In genomic region chr9:91898451-91899433, GRCh38 we compare ENCODE assay signal across 8 cellular contexts. TPM values are rescaled to one million over a fixed set of nuclear protein-coding genes. Genes with fewer than 3 reads are reported as not detected.
A peak's percentile ranks its signal among the peaks of the same experiment; 100 is the strongest.
DNase-seq lines count a peak whose midpoint lies in the region; ATAC-seq, FAIRE-seq and TF ChIP-seq lines count a peak whose summit lies in the region.

No MANE protein-coding gene starts in this region.

- no peak for TF ChIP-seq POLR2A in NB4 (IDR thresholded peaks at IDR 0.05; ENCODE audit: extremely low read depth, insufficient read length)

- H3K23ac ChIP-seq in mesendoderm (ENCODE audit: low read length), result no peak overlapping the region

- ATAC-seq in stimulated activated naive CD8-positive, alpha-beta T cell treated with anti-CD3 and anti-CD28 coated beads, Interleukin-15, Interleukin-2, amounts not matched to agents 100 U/mL and 50 U/mL, for 24 hours, result no peak
- ATAC-seq in HG02870 (IDR thresholded peaks at IDR 0.05; ENCODE audit: unreplicated experiment), result no peak

- no peaks in the 10 kb centered on the region for H3K9me3 Mint-ChIP-seq in astrocyte (ENCODE audit: unreplicated experiment)

- H4K8ac ChIP-seq in mesendoderm (ENCODE audit: low read depth, low read length), result no peak overlapping the region

- peaks cover 65% of the 10 kb centered on the region for H3K4me1 ChIP-seq in BE2C
- peaks cover 16% of the 10 kb centered on the region for H3K4me1 ChIP-seq in astrocyte (ENCODE audit: insufficient read depth, low read length)
- peaks cover 39% of the 10 kb centered on the region for H3K4me1 ChIP-seq in mesendoderm (ENCODE audit: control insufficient read depth, low read depth, low read length)
- H3K4me1 ChIP-seq in effector memory CD4-positive, alpha-beta T cell (ENCODE audit: control insufficient read depth, insufficient read depth, low read length, poor library complexity, severe bottlenecking), result no peaks in the 10 kb centered on the region

- H3K4me2 ChIP-seq in astrocyte (ENCODE audit: low read length) (no peak overlapping the region), mesendoderm (ENCODE audit: low read length) (no peak overlapping the region)

- H3K56ac ChIP-seq in mesendoderm (ENCODE audit: low read length), result peak overlapping the region; percentile 85

- H3K4me1 Mint-ChIP-seq in astrocyte (ENCODE audit: low read depth, unreplicated experiment), result peaks cover 12% of the 10 kb centered on the region

- H3K9me3 ChIP-seq in BE2C, result no peaks in the 10 kb centered on the region
- no peaks in the 10 kb centered on the region for H3K9me3 ChIP-seq in astrocyte (ENCODE audit: insufficient read depth, low read depth, low read length)
- no peaks in the 10 kb centered on the region for H3K9me3 ChIP-seq in effector memory CD4-positive, alpha-beta T cell (ENCODE audit: control insufficient read depth, low read length)

- peak overlapping the region; percentile 96 for H2BK5ac ChIP-seq in mesendoderm (ENCODE audit: low read length)

- DNase-seq in BE2C (peak; percentile 68), NB4 (ENCODE audit: low read depth) (peak; percentile 98), astrocyte (ENCODE audit: low read depth) (peak; percentile 8), mesendoderm (peak; percentile 90), NCI-H1048 (lab: John Stamatoyannopoulos, UW) (no peak)
- DNase-seq in stimulated activated naive CD8-positive, alpha-beta T cell treated with anti-CD3 and anti-CD28 coated beads, Interleukin-15, Interleukin-2, amounts not matched to agents 100 U/mL and 50 U/mL, for 24 hours, result no peak
- no peak for DNase-seq in effector memory CD4-positive, alpha-beta T cell

- peak overlapping the region; percentile 53 for H4K5ac ChIP-seq in mesendoderm (ENCODE audit: low read length)

- H3K27me3 ChIP-seq in BE2C, result no peaks in the 10 kb centered on the region
- peaks cover 6% of the 10 kb centered on the region for H3K27me3 ChIP-seq in astrocyte (ENCODE audit: insufficient read depth, low read length)
- H3K27me3 ChIP-seq in mesendoderm (ENCODE audit: insufficient read depth, low read length, poor library complexity), result no peaks in the 10 kb centered on the region
- no peaks in the 10 kb centered on the region for H3K27me3 ChIP-seq in effector memory CD4-positive, alpha-beta T cell (replicated peaks; ENCODE audit: control insufficient read depth, insufficient read depth, low read length, poor library complexity, severe bottlenecking)

- no peak overlapping the region for H2AFZ ChIP-seq in astrocyte (ENCODE audit: low read depth, low read length)

- H2AK5ac ChIP-seq in mesendoderm (ENCODE audit: low read length), result peak overlapping the region; percentile 95

- no peaks in the 10 kb centered on the region for H3K36me3 ChIP-seq in BE2C
- no peaks in the 10 kb centered on the region for H3K36me3 ChIP-seq in astrocyte (ENCODE audit: insufficient read depth, low read length)
- no peaks in the 10 kb centered on the region for H3K36me3 ChIP-seq in mesendoderm (ENCODE audit: control insufficient read depth, insufficient read depth, low read length)
- H3K36me3 ChIP-seq in effector memory CD4-positive, alpha-beta T cell (ENCODE audit: control insufficient read depth, insufficient read depth, low read length), result no peaks in the 10 kb centered on the region

- H3K4me3 ChIP-seq in BE2C (ENCODE audit: low read depth, low read length), result peak overlapping the region; percentile 12; the same call in 1 of the 2 replicates
- no peak overlapping the region for H3K4me3 ChIP-seq in NB4 (ENCODE audit: low read depth, low read length)
- no peak overlapping the region for H3K4me3 ChIP-seq in astrocyte (ENCODE audit: insufficient read depth, low read depth, low read length)
- H3K4me3 ChIP-seq in mesendoderm (ENCODE audit: low read length), result no peak overlapping the region
- H3K4me3 ChIP-seq in effector memory CD4-positive, alpha-beta T cell (ENCODE audit: insufficient read depth, low read depth, low read length, poor library complexity, severe bottlenecking), result no peak overlapping the region

- peak overlapping the region; percentile 58 for H3K4ac ChIP-seq in mesendoderm (ENCODE audit: low read depth, low read length)

- no peak overlapping the region for H2BK120ac ChIP-seq in mesendoderm (ENCODE audit: low read depth, low read length)

- peaks cover 28% of the 10 kb centered on the region for H3K79me1 ChIP-seq in mesendoderm (ENCODE audit: low read length)

- peaks cover 3% of the 10 kb centered on the region for H3K27me3 Mint-ChIP-seq in astrocyte (ENCODE audit: low read depth, unreplicated experiment)

- no peaks in the 10 kb centered on the region for H4K20me1 ChIP-seq in astrocyte (ENCODE audit: insufficient read depth, low read length)

- H3K9ac ChIP-seq in astrocyte (ENCODE audit: low read length) (no peak overlapping the region), mesendoderm (ENCODE audit: low read length) (peak overlapping the region; percentile 46)

- H2BK15ac ChIP-seq in mesendoderm (replicated peaks; ENCODE audit: low read depth), result no peak overlapping the region

- TF ChIP-seq CTCF in BE2C (IDR thresholded peaks at IDR 0.05; ENCODE audit: low read depth, low read length) (no peak), NB4 (IDR thresholded peaks at IDR 0.05; ENCODE audit: low read depth, low read length) (no peak), astrocyte (IDR thresholded peaks at IDR 0.05; ENCODE audit: insufficient read depth, low read depth, low read length) (no peak)

- H3K79me2 ChIP-seq in astrocyte (ENCODE audit: insufficient read depth, low read length) (no peaks in the 10 kb centered on the region), mesendoderm (ENCODE audit: control insufficient read depth, insufficient read depth, low read length) (peaks cover 68% of the 10 kb centered on the region)

- H3K36me3 Mint-ChIP-seq in astrocyte (ENCODE audit: low read depth, unreplicated experiment), result no peaks in the 10 kb centered on the region

- H3K27ac ChIP-seq in astrocyte (ENCODE audit: low read depth, low read length) (no peak overlapping the region), mesendoderm (ENCODE audit: low read depth, low read length) (peak overlapping the region; percentile 18)
- no peak overlapping the region for H3K27ac ChIP-seq in effector memory CD4-positive, alpha-beta T cell (ENCODE audit: insufficient read depth, low read length, poor library complexity, severe bottlenecking)

- no peak overlapping the region for H3K27ac Mint-ChIP-seq in astrocyte (ENCODE audit: unreplicated experiment)

- WGBS in mesendoderm (ENCODE audit: extremely low coverage, insufficient coverage, low lambda C conversion rate), result no CpG with 5 or more reads among the region's 18 CpGs

- FAIRE-seq in astrocyte (lab: Jason Lieb, UNC), result no peak

- peak overlapping the region; percentile 12 for H3K18ac ChIP-seq in mesendoderm (ENCODE audit: low read length)

- no peak overlapping the region for H3K4me3 Mint-ChIP-seq in astrocyte (ENCODE audit: unreplicated experiment)

RNA-seq across cellular contexts. Expression of gene ROR2, which starts 51.3 kb away (rescaled TPM):
- 51.1 TPM for polyA plus RNA-seq in BE2C (2012; ENCODE audit: insufficient read depth, insufficient read length, low read depth)
- total RNA-seq in astrocyte, result 4.9 and 11.6 TPM in 2 replicates
- 24.3 TPM for polyA plus RNA-seq in mesendoderm (2013, experiment 1 of 2)
- 22.3 TPM for polyA plus RNA-seq in mesendoderm (2013, experiment 2 of 2)

Comparison
In these comparisons a context has a peak if more than half of its experiments do, and no peak if none do; other contexts are left out.
1. DNase-seq: peak in BE2C (single experiment), NB4 (single experiment), astrocyte (single experiment) and mesendoderm (single experiment); none in stimulated activated naive CD8-positive, alpha-beta T cell treated with anti-CD3 and anti-CD28 coated beads, Interleukin-15, Interleukin-2, amounts not matched to agents 100 U/mL and 50 U/mL, for 24 hours (single experiment), NCI-H1048 (single experiment) and effector memory CD4-positive, alpha-beta T cell (0 of 3).